11 cellular contexts compared by ENCODE assay signal in genomic region chr7:127819975-127820778, GRCh38.
DNase-seq lines count a peak whose midpoint lies in the region; ATAC-seq, FAIRE-seq and TF ChIP-seq lines count a peak whose summit lies in the region.
"Had no signal": no experiment of that assay in that cellular context is flagged by ENCODE, and none has a peak within 500 bp of the region (broad histone marks: within the 10 kb centered on the region; RNA-seq: fewer than 3 reads in every experiment).

No MANE protein-coding gene starts in this region.

- H2BK12ac ChIP-seq in neuronal stem cell (ENCODE audit: low read length), result no peak overlapping the region

- FAIRE-seq in GM12891 (lab: Jason Lieb, UNC), result no peak

- TF ChIP-seq POLR2A in GM12891 (IDR thresholded peaks at IDR 0.05; ENCODE audit: low read depth, low read length), result no peak

- H3K23ac ChIP-seq in neuronal stem cell (ENCODE audit: low read depth, low read length, poor library complexity), result no peak overlapping the region

- in situ Hi-C loops in astrocyte of the cerebellum (cut with HindIII; ENCODE audit: low sequenced_read_pairs), result no loop called here

- TF ChIP-seq CTCF in astrocyte of the cerebellum (IDR thresholded peaks at IDR 0.05; ENCODE audit: low read depth, low read length, missing control alignments), result no peak
- TF ChIP-seq CTCF in omental fat pad (IDR thresholded peaks at IDR 0.05), result no peak

- H3K27me3 ChIP-seq in HUES48 (ENCODE audit: control insufficient read depth, insufficient read depth, low read length) (no peaks in the 10 kb centered on the region), neuronal stem cell (ENCODE audit: control insufficient read depth in 3 of 3, insufficient read depth in 3 of 3, low read depth in 1 of 3, low read length in 3 of 3) (no peaks in the 10 kb centered on the region)

- no peak overlapping the region for H2BK5ac ChIP-seq in neuronal stem cell (ENCODE audit: low read length)

- WGBS in neuronal stem cell (ENCODE audit: extremely low coverage in 2 of 2, insufficient read length in 2 of 2, insufficient replicate concordance in 1 of 2), 2 donors, result no CpG with 5 or more reads among the region's 4 CpGs

- no peak for DNase-seq in GM12891 (ENCODE audit: insufficient read length, low spot score)
- DNase-seq in astrocyte of the cerebellum (ENCODE audit: low read depth), result peak; percentile 65
- no peak for DNase-seq in omental fat pad (ENCODE audit: low spot score)
- DNase-seq in NCI-H1417 treated with DMSO at 0.1 percent for 48 hours (lab: John Stamatoyannopoulos, UW), result no peak
- DNase-seq in activated effector memory CD4-positive, alpha-beta T cell treated with Interleukin-2 at 50 U/mL for 16 hours, result no peak
- DNase-seq in neuronal stem cell (ENCODE audit: low spot score), result no peak
- DNase-seq: activated CD4-positive, CD25-positive, alpha-beta regulatory T cell treated with anti-CD3 and anti-CD28 coated beads, Interleukin-2, amount 50 U/mL, for 72 hours; left cardiac atrium; stimulated activated naive CD4-positive, alpha-beta T cell treated with Interleukin-2 at 50 U/mL for 16 hours had no signal

- H3K14ac ChIP-seq in neuronal stem cell (ENCODE audit: low read length), result no peak overlapping the region

- H3K4me1 ChIP-seq in HUES48 (ENCODE audit: control insufficient read depth, insufficient read depth, low read length) (peaks cover 56% of the 10 kb centered on the region), neuronal stem cell (ENCODE audit: control insufficient read depth in 2 of 2, insufficient read depth in 1 of 2, low read depth in 1 of 2, low read length in 2 of 2) (peaks cover 7% of the 10 kb centered on the region in 2 donors)

- no peak overlapping the region for H4K8ac ChIP-seq in neuronal stem cell (ENCODE audit: low read depth, low read length)

- peak; percentile 76 for ATAC-seq in omental fat pad (ENCODE audit: low FRiP score)
- ATAC-seq in GM21381 (IDR thresholded peaks at IDR 0.05; ENCODE audit: unreplicated experiment), result no peak

- H2BK120ac ChIP-seq in neuronal stem cell (ENCODE audit: low read depth, low read length), result no peak overlapping the region

- H3K9me3 ChIP-seq in HUES48 (ENCODE audit: control insufficient read depth, insufficient read depth, low read length) (no peaks in the 10 kb centered on the region), neuronal stem cell (replicated peaks in 1 of 2; ENCODE audit: control insufficient read depth in 2 of 2, insufficient read depth in 1 of 2, low read depth in 1 of 2, low read length in 2 of 2) (no peaks in the 10 kb centered on the region)

- no peak overlapping the region for H2AFZ ChIP-seq in neuronal stem cell (ENCODE audit: low read length)

- H3K4ac ChIP-seq in neuronal stem cell (ENCODE audit: low read length), result no peak overlapping the region

- H3K36me3 ChIP-seq in HUES48 (ENCODE audit: control insufficient read depth, insufficient read depth, low read length), result no peaks in the 10 kb centered on the region
- no peaks in the 10 kb centered on the region for H3K36me3 ChIP-seq in neuronal stem cell (replicated peaks in 1 of 2; ENCODE audit: control insufficient read depth in 2 of 2, insufficient read depth in 2 of 2, low read length in 2 of 2)

- no peak overlapping the region for H3K4me2 ChIP-seq in neuronal stem cell (ENCODE audit: insufficient read depth, low read length, poor library complexity, severe bottlenecking)

- H2BK15ac ChIP-seq in neuronal stem cell (ENCODE audit: low read length), result no peak overlapping the region

- H3K27ac ChIP-seq in HUES48 (ENCODE audit: low read depth, low read length), result peak overlapping the region; percentile 74
- no peak overlapping the region for H3K27ac ChIP-seq in neuronal stem cell (replicated peaks; ENCODE audit: low read length)

- H3K9ac ChIP-seq in HUES48 (ENCODE audit: low read depth, low read length) (no peak overlapping the region), neuronal stem cell (ENCODE audit: low read depth, low read length, poor library complexity) (no peak overlapping the region)

- no peak overlapping the region for H4K91ac ChIP-seq in neuronal stem cell (ENCODE audit: low read depth, low read length, poor library complexity)

- H2AK5ac ChIP-seq in neuronal stem cell (ENCODE audit: low read depth, low read length), result no peak overlapping the region

- no peaks in the 10 kb centered on the region for H3K79me1 ChIP-seq in neuronal stem cell (ENCODE audit: low read depth, low read length)

- H3K4me3 ChIP-seq in HUES48 (ENCODE audit: low read depth, low read length) (no peak overlapping the region), astrocyte of the cerebellum (ENCODE audit: low read depth, low read length) (no peak overlapping the region), neuronal stem cell (ENCODE audit: low read length in 2 of 2) (no peak overlapping the region)

- H3K18ac ChIP-seq in neuronal stem cell (ENCODE audit: low read length), result no peak overlapping the region

TF ChIP-seq in GM12891, 5 proteins besides CTCF, POLR2A, EP300 and RAD21:
- TF ChIP-seq SPI1 (IDR thresholded peaks at IDR 0.05; ENCODE audit: low read depth, low read length) (0 out of 2 replicates have a peak, but pooled peaks have one; percentile 13), PAX5 (IDR thresholded peaks at IDR 0.05; ENCODE audit: insufficient read depth, low read length, severe bottlenecking) (no peak)
